ENCODE assay signal across 9 cellular contexts in genomic region chr4:143359794-143360193, GRCh38. TPM values are rescaled to one million over a fixed set of nuclear protein-coding genes. Genes with fewer than 3 reads are reported as not detected.
DNase-seq lines count a peak whose midpoint lies in the region; ATAC-seq and TF ChIP-seq lines count a peak whose summit lies in the region.
"Had no signal": no experiment of that assay in that cellular context is flagged by ENCODE, and none has a peak within 500 bp of the region (broad histone marks: within the 10 kb centered on the region; RNA-seq: fewer than 3 reads in every experiment).

No MANE protein-coding gene starts in this region.

- peak; percentile 87 for DNase-seq in A673 (ENCODE audit: low spot score)
- DNase-seq in activated CD8-positive, alpha-beta T cell treated with anti-CD3 and anti-CD28 coated beads, Interleukin-2, amount 10 ng/mL, durations not matched to agents 7 days and 5 days = no peak
- no peak for DNase-seq in memory B cell (ENCODE audit: low spot score in 2 of 2)
- DNase-seq in GM03348 (ENCODE audit: low spot score) = no peak
- no peak for DNase-seq in AML-193 (lab: John Stamatoyannopoulos, UW)
- no peak for DNase-seq in GM13977 (ENCODE audit: low spot score)
- no peak for DNase-seq in SW 1271 (lab: John Stamatoyannopoulos, UW)
- DNase-seq: NCI-H526 treated with DMSO at 0.1 percent for 48 hours had no signal

- peaks cover 2% of the 10 kb centered on the region for H3K27me3 Mint-ChIP-seq in activated CD8-positive, alpha-beta T cell treated with anti-CD3 and anti-CD28 coated beads, Interleukin-2, amount 10 ng/mL, durations not matched to agents 7 days and 5 days (ENCODE audit: low read depth)
- peaks cover 2% of the 10 kb centered on the region for H3K27me3 Mint-ChIP-seq in memory B cell

- H3K9me3 ChIP-seq in A673 (ENCODE audit: low read depth, low read length, poor library complexity, severe bottlenecking) = no peaks in the 10 kb centered on the region

- H3K4me3 Mint-ChIP-seq in activated CD8-positive, alpha-beta T cell treated with anti-CD3 and anti-CD28 coated beads, Interleukin-2, amount 10 ng/mL, durations not matched to agents 7 days and 5 days = peak overlapping the region; percentile 34
- H3K4me3 Mint-ChIP-seq in memory B cell = peak overlapping the region; percentile 72

- peaks cover 3% of the 10 kb centered on the region for H3K9me3 Mint-ChIP-seq in activated CD8-positive, alpha-beta T cell treated with anti-CD3 and anti-CD28 coated beads, Interleukin-2, amount 10 ng/mL, durations not matched to agents 7 days and 5 days (ENCODE audit: insufficient read depth)
- H3K9me3 Mint-ChIP-seq in memory B cell = no peaks in the 10 kb centered on the region

- H3K27me3 ChIP-seq in A673 (replicated peaks; ENCODE audit: insufficient read depth, low read depth, low read length, poor library complexity) = no peaks in the 10 kb centered on the region

- POLR2A ChIA-PET in A673 (lab: Charles Lee; ENCODE audit: low non-redundant PET) = no interaction called here
- POLR2A ChIA-PET in activated CD8-positive, alpha-beta T cell treated with anti-CD3 and anti-CD28 coated beads, Interleukin-2, amount 10 ng/mL, durations not matched to agents 7 days and 5 days (lab: Charles Lee) = interaction anchor here (1.4 kb wide), 1 partner anchor 13 kb away, joined by 3 read pairs; no protein-coding TSS in a partner anchor

- TF ChIP-seq CTCF in A673 (conservative IDR thresholded peaks at IDR 0.05; ENCODE audit: low read depth, low read length) (no peak), GM13977 (IDR thresholded peaks at IDR 0.05; ENCODE audit: extremely low read depth, insufficient read depth, missing control alignments) (no peak)

- no TSS peak for BruUV-seq in A673 (replicated peaks; lab: Mats Ljungman, UMichigan)

- H3K4me1 ChIP-seq in A673 (ENCODE audit: insufficient read depth, low read length, poor library complexity, severe bottlenecking) = peaks cover 80% of the 10 kb centered on the region

- H3K36me3 ChIP-seq in A673 (ENCODE audit: insufficient read depth, low read length, poor library complexity, severe bottlenecking) = no peaks in the 10 kb centered on the region

- H3K4me1 Mint-ChIP-seq in activated CD8-positive, alpha-beta T cell treated with anti-CD3 and anti-CD28 coated beads, Interleukin-2, amount 10 ng/mL, durations not matched to agents 7 days and 5 days (ENCODE audit: low read depth) = peaks cover 27% of the 10 kb centered on the region
- H3K4me1 Mint-ChIP-seq in memory B cell = peaks cover 16% of the 10 kb centered on the region

- peak overlapping the region; percentile 21 for H3K4me3 ChIP-seq in A673 (ENCODE audit: low read depth, low read length, poor library complexity, severe bottlenecking)

- peak overlapping the region; percentile 81 for H3K27ac Mint-ChIP-seq in activated CD8-positive, alpha-beta T cell treated with anti-CD3 and anti-CD28 coated beads, Interleukin-2, amount 10 ng/mL, durations not matched to agents 7 days and 5 days
- H3K27ac Mint-ChIP-seq in memory B cell = peak overlapping the region; percentile 85

- intact Hi-C loops in A673 (cut with micrococcal nuclease; ENCODE audit: unreplicated experiment) = loop anchor here (2.0 kb wide), 2 partner anchors 23 to 57 kb away; partner anchors contain the start of gene GAB1

- H3K27ac ChIP-seq in A673 (ENCODE audit: low read depth, low read length, poor library complexity, severe bottlenecking) = peak overlapping the region; percentile 96

- CTCF ChIA-PET in A673 (lab: Charles Lee) = no interaction called here
- CTCF ChIA-PET in activated CD8-positive, alpha-beta T cell treated with anti-CD3 and anti-CD28 coated beads, Interleukin-2, amount 10 ng/mL, durations not matched to agents 7 days and 5 days (lab: Charles Lee) = no interaction called here

- in situ Hi-C loops in GM13977 (cut with MboI; ENCODE audit: low pct_unique_long_range_greater_than_20kb, low sequenced_read_pairs, unreplicated experiment) = no loop called here

- peaks cover 9% of the 10 kb centered on the region for H3K36me3 Mint-ChIP-seq in activated CD8-positive, alpha-beta T cell treated with anti-CD3 and anti-CD28 coated beads, Interleukin-2, amount 10 ng/mL, durations not matched to agents 7 days and 5 days (ENCODE audit: low read depth)
- H3K36me3 Mint-ChIP-seq in memory B cell = no peaks in the 10 kb centered on the region

- ATAC-seq in HG02642 (IDR thresholded peaks at IDR 0.05; ENCODE audit: poor library complexity, unreplicated experiment) = peak; percentile 3
- ATAC-seq in activated CD8-positive, alpha-beta T cell treated with anti-CD3 and anti-CD28 coated beads, Interleukin-2, amount 10 ng/mL, durations not matched to agents 7 days and 5 days = no peak
- no peak for ATAC-seq in memory B cell (ENCODE audit: low read depth)

RNA-seq across cellular contexts. Expression of gene GAB1, which starts 23.1 kb away (rescaled TPM):
- 27.6 and 32.8 TPM in 2 replicates for total RNA-seq in A673 (2021)
- total RNA-seq in activated CD8-positive, alpha-beta T cell treated with anti-CD3 and anti-CD28 coated beads, Interleukin-2, amount 10 ng/mL, durations not matched to agents 7 days and 5 days = under 1 TPM; 0.37 to 0.79 TPM

Comparison
In these comparisons a context has a peak if more than half of its experiments do, and no peak if none do; other contexts are left out.
1. RNA of gene GAB1, which starts 23.1 kb away (total RNA-seq): 27.6 to 32.8 TPM in A673; 0.37 to 0.79 TPM in activated CD8-positive, alpha-beta T cell treated with anti-CD3 and anti-CD28 coated beads, Interleukin-2, amount 10 ng/mL, durations not matched to agents 7 days and 5 days; every median in the first group is over 10 times any median in the second.